Comparison of ENCODE assay signal across 21 cellular contexts in the genomic region with DNA sequence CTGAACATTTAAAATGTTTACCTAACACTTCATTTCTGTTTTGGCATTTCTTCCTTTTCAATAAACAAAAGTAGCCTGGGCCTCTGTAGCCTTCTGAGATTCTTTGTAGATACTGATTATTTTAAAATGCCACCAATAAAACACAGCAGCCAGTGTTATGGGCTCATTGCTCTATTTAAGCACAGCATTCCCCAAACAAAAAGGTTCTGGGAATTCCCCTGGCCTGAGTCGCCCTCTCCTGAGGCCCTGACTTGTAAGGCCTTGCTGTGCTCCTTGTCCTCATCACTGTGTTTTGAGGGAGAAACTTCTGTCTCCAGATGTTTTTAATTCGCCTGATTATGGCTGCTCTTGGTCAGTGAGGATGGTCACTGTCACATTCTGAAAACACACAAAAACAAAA. TPM values are rescaled to one million over a fixed set of nuclear protein-coding genes. Genes with fewer than 3 reads are reported as not detected.
DNase-seq lines count a peak whose midpoint lies in the region.
"Had no signal": no experiment of that assay in that cellular context is flagged by ENCODE, and none has a peak within 500 bp of the region (broad histone marks: within the 10 kb centered on the region; RNA-seq: fewer than 3 reads in every experiment).

No MANE protein-coding gene starts in this region.

- H3K27ac ChIP-seq in neuronal stem cell (replicated peaks; ENCODE audit: low read length) = no peak overlapping the region
- H3K27ac ChIP-seq: PC-9, vagina had no signal

- H3K36me3 ChIP-seq in adipocyte (ENCODE audit: control insufficient read depth, insufficient read depth, low read length, severe bottlenecking) = no peaks in the 10 kb centered on the region
- no peaks in the 10 kb centered on the region for H3K36me3 ChIP-seq in neuronal stem cell (replicated peaks in 1 of 2; ENCODE audit: control insufficient read depth in 2 of 2, insufficient read depth in 2 of 2, low read length in 2 of 2)
- H3K36me3 ChIP-seq: vagina had no signal

- no peak overlapping the region for H3K23ac ChIP-seq in neuronal stem cell (ENCODE audit: low read depth, low read length, poor library complexity)

- H3K27ac Mint-ChIP-seq in activated CD4-positive, alpha-beta memory T cell treated with anti-CD3 and anti-CD28 coated beads for 36 hours = no peak overlapping the region
- H3K27ac Mint-ChIP-seq: activated B cell treated with CpG ODN at 0.5 μM for 24 hours; activated naive CD4-positive, alpha-beta T cell treated with anti-CD3 and anti-CD28 coated beads, Interleukin-2, amount 50 U/mL, for 24 hours; CD4-positive, CD25-positive, alpha-beta regulatory T cell; H9; T-helper 2 cell treated with Interferon-gamma antibody and Interleukin-4, amounts not matched to agents 5 μg/mL and 100 μg/mL, for 36 hours had no signal

- no peak overlapping the region for H3K4ac ChIP-seq in neuronal stem cell (ENCODE audit: low read length)

- H3K18ac ChIP-seq in neuronal stem cell (ENCODE audit: low read length) = no peak overlapping the region

- peaks cover 5% of the 10 kb centered on the region for H3K9me3 ChIP-seq in adipocyte (ENCODE audit: control insufficient read depth, low read length)
- H3K9me3 ChIP-seq in neuronal stem cell (replicated peaks in 1 of 2; ENCODE audit: control insufficient read depth in 2 of 2, insufficient read depth in 1 of 2, low read depth in 1 of 2, low read length in 2 of 2) = no peaks in the 10 kb centered on the region
- H3K9me3 ChIP-seq: vagina had no signal

- no peak overlapping the region for H3K14ac ChIP-seq in neuronal stem cell (ENCODE audit: low read length)

- peaks cover 6% of the 10 kb centered on the region for H3K9me3 Mint-ChIP-seq in activated CD4-positive, alpha-beta memory T cell treated with anti-CD3 and anti-CD28 coated beads for 36 hours
- H3K9me3 Mint-ChIP-seq: activated naive CD4-positive, alpha-beta T cell treated with anti-CD3 and anti-CD28 coated beads, Interleukin-2, amount 50 U/mL, for 24 hours; T-helper 2 cell treated with Interferon-gamma antibody and Interleukin-4, amounts not matched to agents 5 μg/mL and 100 μg/mL, for 36 hours had no signal

- DNase-seq in EL (peak; percentile 41), adipocyte (ENCODE audit: low read depth) (peak; percentile 60), fibroblast of the conjunctiva (ENCODE audit: low read depth) (peak; percentile 13), neuronal stem cell (ENCODE audit: low spot score) (no peak), midbrain (lab: John Stamatoyannopoulos, UW) (no peak), NCI-H82 (lab: John Stamatoyannopoulos, UW) (no peak), retina (no peak)
- DNase-seq in activated CD4-positive, alpha-beta memory T cell treated with anti-CD3 and anti-CD28 coated beads for 36 hours = no peak
- DNase-seq: ACHN; activated B cell treated with CpG ODN at 0.5 μM for 24 hours; CD4-positive, CD25-positive, alpha-beta regulatory T cell; H9; left ventricle myocardium superior; NCI-H1694 treated with DMSO at 0.1 percent for 48 hours; PC-9; stimulated activated CD4-positive, alpha-beta T cell treated with anti-CD3 and anti-CD28 coated beads, Interleukin-4, amount 100 ng/mL, for 24 hours had no signal

- no peaks in the 10 kb centered on the region for H3K4me1 Mint-ChIP-seq in activated CD4-positive, alpha-beta memory T cell treated with anti-CD3 and anti-CD28 coated beads for 36 hours (ENCODE audit: low read depth)
- H3K4me1 Mint-ChIP-seq: activated B cell treated with CpG ODN at 0.5 μM for 24 hours; activated naive CD4-positive, alpha-beta T cell treated with anti-CD3 and anti-CD28 coated beads, Interleukin-2, amount 50 U/mL, for 24 hours; CD4-positive, CD25-positive, alpha-beta regulatory T cell had no signal

- intact Hi-C loops in activated CD4-positive, alpha-beta memory T cell treated with anti-CD3 and anti-CD28 coated beads for 36 hours (cut with micrococcal nuclease) = no loop called here

- no peaks in the 10 kb centered on the region for H3K79me1 ChIP-seq in neuronal stem cell (ENCODE audit: low read depth, low read length)

- no peak overlapping the region for H3K4me3 Mint-ChIP-seq in activated CD4-positive, alpha-beta memory T cell treated with anti-CD3 and anti-CD28 coated beads for 36 hours
- H3K4me3 Mint-ChIP-seq: activated B cell treated with CpG ODN at 0.5 μM for 24 hours; activated naive CD4-positive, alpha-beta T cell treated with anti-CD3 and anti-CD28 coated beads, Interleukin-2, amount 50 U/mL, for 24 hours; CD4-positive, CD25-positive, alpha-beta regulatory T cell; H9; T-helper 2 cell treated with Interferon-gamma antibody and Interleukin-4, amounts not matched to agents 5 μg/mL and 100 μg/mL, for 36 hours had no signal

- no peak overlapping the region for H2BK5ac ChIP-seq in neuronal stem cell (ENCODE audit: low read length)

- H2AFZ ChIP-seq in neuronal stem cell (ENCODE audit: low read length) = peak overlapping the region; percentile 78
- H2AFZ ChIP-seq: PC-9 had no signal

- H2AK5ac ChIP-seq in neuronal stem cell (ENCODE audit: low read depth, low read length) = no peak overlapping the region

- peaks cover 10% of the 10 kb centered on the region for H3K27me3 Mint-ChIP-seq in activated CD4-positive, alpha-beta memory T cell treated with anti-CD3 and anti-CD28 coated beads for 36 hours

- H2BK120ac ChIP-seq in neuronal stem cell (ENCODE audit: low read depth, low read length) = no peak overlapping the region

- no peaks in the 10 kb centered on the region for H3K27me3 ChIP-seq in adipocyte (replicated peaks; ENCODE audit: control insufficient read depth, insufficient read depth, low read length)
- no peaks in the 10 kb centered on the region for H3K27me3 ChIP-seq in neuronal stem cell (ENCODE audit: control insufficient read depth in 3 of 3, insufficient read depth in 3 of 3, low read depth in 1 of 3, low read length in 3 of 3)
- H3K27me3 ChIP-seq: vagina had no signal

- H3K4me1 ChIP-seq in adipocyte (ENCODE audit: control insufficient read depth, insufficient read depth, low read length) (peaks cover 9% of the 10 kb centered on the region), neuronal stem cell (ENCODE audit: control insufficient read depth in 2 of 2, insufficient read depth in 1 of 2, low read depth in 1 of 2, low read length in 2 of 2) (peaks cover 0 to 11% of the 10 kb centered on the region in 2 donors)
- H3K4me1 ChIP-seq: vagina had no signal

- POLR2A ChIA-PET in activated CD4-positive, alpha-beta memory T cell treated with anti-CD3 and anti-CD28 coated beads for 36 hours (lab: Charles Lee) = no interaction called here

- no peak overlapping the region for H3K4me2 ChIP-seq in neuronal stem cell (ENCODE audit: insufficient read depth, low read length, poor library complexity, severe bottlenecking)
- H3K4me2 ChIP-seq: PC-9 had no signal

- WGBS in neuronal stem cell (ENCODE audit: extremely low coverage in 2 of 2, insufficient read length in 2 of 2, insufficient replicate concordance in 1 of 2), 2 donors = no CpG with 5 or more reads among the region's 2 CpGs

- CTCF ChIA-PET in activated CD4-positive, alpha-beta memory T cell treated with anti-CD3 and anti-CD28 coated beads for 36 hours (lab: Charles Lee) = no interaction called here

- no peak overlapping the region for H4K91ac ChIP-seq in neuronal stem cell (ENCODE audit: low read depth, low read length, poor library complexity)

- H2BK15ac ChIP-seq in neuronal stem cell (ENCODE audit: low read length) = no peak overlapping the region

- H2BK12ac ChIP-seq in neuronal stem cell (ENCODE audit: low read length) = no peak overlapping the region

- H4K8ac ChIP-seq in neuronal stem cell (ENCODE audit: low read depth, low read length) = no peak overlapping the region

- H3K4me3 ChIP-seq in adipocyte (ENCODE audit: low read length) (no peak overlapping the region), neuronal stem cell (ENCODE audit: low read length in 2 of 2) (no peak overlapping the region)
- H3K4me3 ChIP-seq: PC-9, vagina had no signal

- no peak overlapping the region for H3K9ac ChIP-seq in adipocyte (ENCODE audit: low read length)
- no peak overlapping the region for H3K9ac ChIP-seq in neuronal stem cell (ENCODE audit: low read depth, low read length, poor library complexity)

- no peaks in the 10 kb centered on the region for H3K36me3 Mint-ChIP-seq in activated CD4-positive, alpha-beta memory T cell treated with anti-CD3 and anti-CD28 coated beads for 36 hours
- H3K36me3 Mint-ChIP-seq: activated naive CD4-positive, alpha-beta T cell treated with anti-CD3 and anti-CD28 coated beads, Interleukin-2, amount 50 U/mL, for 24 hours; CD4-positive, CD25-positive, alpha-beta regulatory T cell had no signal

RNA-seq across cellular contexts. Expression of gene CTXN3, which starts 33.0 kb away (rescaled TPM):
- 0.04 TPM for polyA plus RNA-seq in neuronal stem cell (2013, experiment 1 of 2)
- 0.01 TPM for polyA plus RNA-seq in neuronal stem cell (2013, experiment 2 of 2)
- not detected for total RNA-seq in activated CD4-positive, alpha-beta memory T cell treated with anti-CD3 and anti-CD28 coated beads for 36 hours
- total RNA-seq: activated B cell treated with CpG ODN at 0.5 μM for 24 hours; CD4-positive, CD25-positive, alpha-beta regulatory T cell; H9; left ventricle myocardium superior; osteocyte; PC-9; subcutaneous adipose tissue; vagina had no signal
- polyA plus RNA-seq: CD4-positive, CD25-positive, alpha-beta regulatory T cell had no signal

Comparison
In these comparisons a context has a peak if more than half of its experiments do, and no peak if none do; other contexts are left out.
1. DNase-seq: peak in EL (single experiment), adipocyte (single experiment) and fibroblast of the conjunctiva (single experiment); none in neuronal stem cell (single experiment), midbrain (single experiment), NCI-H82 (single experiment), retina (single experiment) and activated CD4-positive, alpha-beta memory T cell treated with anti-CD3 and anti-CD28 coated beads for 36 hours (single experiment).